Comparison of ENCODE assay signal across 16 cellular contexts in the genomic region with DNA sequence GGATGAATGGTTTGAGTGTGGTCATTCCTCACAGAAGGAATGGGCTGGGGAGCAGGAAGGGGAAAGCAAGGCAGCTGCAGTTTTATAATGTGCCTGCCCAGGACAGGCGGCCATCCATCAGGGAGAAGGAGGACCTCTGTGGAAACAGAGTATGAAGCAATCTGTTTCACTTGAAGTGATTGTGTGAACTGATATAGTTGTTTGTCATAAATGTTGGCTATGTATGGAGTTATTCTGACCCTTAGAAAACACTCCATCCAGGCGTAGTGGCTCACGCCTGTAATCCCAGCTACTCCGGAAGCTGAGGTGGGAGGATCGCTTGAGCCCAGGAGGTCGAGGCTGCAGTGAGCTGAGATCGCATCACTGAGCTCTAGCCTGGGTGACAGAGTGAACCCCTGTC. TPM values are rescaled to one million over a fixed set of nuclear protein-coding genes. Genes with fewer than 3 reads are reported as not detected.
A peak's percentile ranks its signal among the peaks of the same experiment; 100 is the strongest.
DNase-seq lines count a peak whose midpoint lies in the region; ATAC-seq and TF ChIP-seq lines count a peak whose summit lies in the region.
"Had no signal": no experiment of that assay in that cellular context is flagged by ENCODE, and none has a peak within 500 bp of the region (broad histone marks: within the 10 kb centered on the region; RNA-seq: fewer than 3 reads in every experiment).

No MANE protein-coding gene starts in this region.

- WGBS in trophoblast cell (ENCODE audit: extremely low coverage, insufficient coverage, insufficient read length) = no CpG with 5 or more reads among the region's 7 CpGs

- no peak overlapping the region; the same call in 1 of the 2 replicates for H3K4me2 ChIP-seq in GM23338
- H3K4me2 ChIP-seq in trophoblast cell (ENCODE audit: low read length) = no peak overlapping the region

- peak overlapping the region; percentile 24 for H3K14ac ChIP-seq in trophoblast cell (ENCODE audit: low read length)

- DNase-seq in CD14-positive monocyte (ENCODE audit: low spot score) (no peak), GM23338 (ENCODE audit: low spot score) (no peak), endothelial cell (ENCODE audit: low spot score) (no peak), trophoblast cell (peak; percentile 27 to 72), NCI-H1105 (lab: John Stamatoyannopoulos, UW) (no peak), NCI-H774 (lab: John Stamatoyannopoulos, UW) (no peak)
- no peak for DNase-seq in stimulated activated CD4-positive, alpha-beta T cell treated with anti-CD3 and anti-CD28 coated beads, Interleukin-4, amount 100 ng/mL, for 1 hour
- DNase-seq: CD8-positive, alpha-beta T cell; DMS79; NCI-H1417 treated with DMSO at 0.1 percent for 48 hours; NCI-H2081; NCI-H748 treated with DMSO at 0.1 percent for 48 hours; PC-3 had no signal

- TF ChIP-seq CTCF in CD14-positive monocyte (IDR thresholded peaks at IDR 0.05) (no peak), GM23338 (conservative IDR thresholded peaks at IDR 0.05; ENCODE audit: low read depth in 2 of 2) (no peak), endothelial cell (IDR thresholded peaks at IDR 0.05; ENCODE audit: unreplicated experiment) (no peak)

- H3K79me1 ChIP-seq in trophoblast cell (ENCODE audit: low read length) = peaks cover 1% of the 10 kb centered on the region

- H4K20me1 ChIP-seq in GM23338 (replicated peaks; ENCODE audit: insufficient read depth) = no peaks in the 10 kb centered on the region

- no peaks in the 10 kb centered on the region for H3K9me2 ChIP-seq in GM23338 (ENCODE audit: insufficient read depth)

- H3K79me2 ChIP-seq in GM23338 (replicated peaks; ENCODE audit: insufficient read depth) = no peaks in the 10 kb centered on the region
- H3K79me2 ChIP-seq in trophoblast cell (ENCODE audit: control insufficient read depth, insufficient read depth, low read length, poor library complexity) = no peaks in the 10 kb centered on the region

- H3K27me3 Mint-ChIP-seq in CD14-positive monocyte (ENCODE audit: low read depth in 3 of 3) (peaks cover 4 to 21% (median 5%) of the 10 kb centered on the region in 3 donors), GM23338 (ENCODE audit: insufficient read depth, low read depth, poor library complexity) (peaks cover 8% of the 10 kb centered on the region), endothelial cell (ENCODE audit: unreplicated experiment) (peaks cover 6% of the 10 kb centered on the region)

- no peaks in the 10 kb centered on the region for H3F3A ChIP-seq in GM23338 (replicated peaks; ENCODE audit: low read depth)

- H2BK12ac ChIP-seq in trophoblast cell (ENCODE audit: low read length) = peak overlapping the region; percentile 35

- H3K4me1 ChIP-seq in GM23338 (ENCODE audit: insufficient read depth) (peaks cover 10% of the 10 kb centered on the region; the same call in 1 of the 2 replicates), trophoblast cell (ENCODE audit: control insufficient read depth in 1 of 2, insufficient read depth in 2 of 2, low read length in 2 of 2) (peaks cover 0 to 1% of the 10 kb centered on the region in 2 experiments)

- H2AFZ ChIP-seq in GM23338 (peak overlapping the region; percentile 43; the same call in 1 of the 2 replicates), trophoblast cell (ENCODE audit: insufficient read depth, low read length, poor library complexity) (no peak overlapping the region)

- H4K91ac ChIP-seq in trophoblast cell (ENCODE audit: low read depth, low read length) = peak overlapping the region; percentile 26

- H3K27ac Mint-ChIP-seq in CD14-positive monocyte (peak overlapping the region in 6 of 7 donors; percentile 28 to 88 (median 58)), GM23338 (no peak overlapping the region), endothelial cell (ENCODE audit: unreplicated experiment) (peak overlapping the region; percentile 88)
- H3K27ac Mint-ChIP-seq: CD8-positive, alpha-beta T cell had no signal

- H3K27me3 ChIP-seq in GM23338 (ENCODE audit: insufficient read depth) (no peaks in the 10 kb centered on the region), trophoblast cell (ENCODE audit: insufficient read depth, low read length) (no peaks in the 10 kb centered on the region)
- H3K27me3 ChIP-seq: SJSA1 had no signal

- H3K36me3 ChIP-seq in GM23338 (ENCODE audit: insufficient read depth) (no peaks in the 10 kb centered on the region), trophoblast cell (ENCODE audit: control insufficient read depth in 1 of 2, insufficient read depth in 2 of 2, low read length in 2 of 2) (no peaks in the 10 kb centered on the region)
- H3K36me3 ChIP-seq: SJSA1 had no signal

- no peak overlapping the region for H3K23ac ChIP-seq in trophoblast cell (ENCODE audit: low read length)

- H2BK5ac ChIP-seq in trophoblast cell (ENCODE audit: low read depth, low read length, poor library complexity) = no peak overlapping the region

- no peak overlapping the region for H2BK120ac ChIP-seq in trophoblast cell (ENCODE audit: insufficient read depth, low read length, poor library complexity)

- no peak overlapping the region for H3K9ac ChIP-seq in trophoblast cell (ENCODE audit: low read length)

- H3K4ac ChIP-seq in trophoblast cell (ENCODE audit: low read depth, low read length) = no peak overlapping the region

- H3K36me3 Mint-ChIP-seq in CD14-positive monocyte (no peaks in the 10 kb centered on the region), GM23338 (ENCODE audit: low read depth) (no peaks in the 10 kb centered on the region), endothelial cell (ENCODE audit: low read depth, unreplicated experiment) (no peaks in the 10 kb centered on the region)
- H3K36me3 Mint-ChIP-seq: CD8-positive, alpha-beta T cell had no signal

- H4K8ac ChIP-seq in trophoblast cell (ENCODE audit: low read depth, low read length) = no peak overlapping the region

- no peak for ATAC-seq in GM23338
- ATAC-seq: CD8-positive, alpha-beta T cell; HCT116; PC-3 had no signal

- no peak overlapping the region for H3K4me3 ChIP-seq in GM23338
- no peak overlapping the region for H3K4me3 ChIP-seq in trophoblast cell (ENCODE audit: low read depth, low read length)
- H3K4me3 ChIP-seq: SJSA1 had no signal

- intact Hi-C loops in CD14-positive monocyte (cut with micrococcal nuclease) = loop anchor here in 1 of 2 donors (5.0 kb wide), 1 partner anchor 153 kb away; no protein-coding TSS in a partner anchor

- H2AK5ac ChIP-seq in trophoblast cell (ENCODE audit: low read length) = peak overlapping the region; percentile 77

- H3K18ac ChIP-seq in trophoblast cell (ENCODE audit: low read length) = no peak overlapping the region

- H3K9me3 Mint-ChIP-seq in CD14-positive monocyte (no peaks in the 10 kb centered on the region), GM23338 (no peaks in the 10 kb centered on the region), endothelial cell (ENCODE audit: unreplicated experiment) (no peaks in the 10 kb centered on the region)
- H3K9me3 Mint-ChIP-seq: CD8-positive, alpha-beta T cell had no signal

- H3K27ac ChIP-seq in GM23338 (ENCODE audit: low read depth) (no peak overlapping the region), trophoblast cell (ENCODE audit: low read depth, low read length) (no peak overlapping the region)
- H3K27ac ChIP-seq: HL-60, SJSA1 had no signal

- H3K4me3 Mint-ChIP-seq in CD14-positive monocyte (peak overlapping the region in 1 of 2 donors; percentile 30), GM23338 (no peak overlapping the region), endothelial cell (ENCODE audit: unreplicated experiment) (no peak overlapping the region)
- H3K4me3 Mint-ChIP-seq: CD8-positive, alpha-beta T cell had no signal

- H3K4me1 Mint-ChIP-seq in CD14-positive monocyte (peaks cover 23% of the 10 kb centered on the region), GM23338 (peaks cover 9% of the 10 kb centered on the region), endothelial cell (ENCODE audit: unreplicated experiment) (peaks cover 13% of the 10 kb centered on the region)

- peaks cover 2% of the 10 kb centered on the region for H3K9me3 ChIP-seq in trophoblast cell (ENCODE audit: insufficient read depth, low read depth, low read length)
- H3K9me3 ChIP-seq: SJSA1 had no signal

- H4K12ac ChIP-seq in trophoblast cell (ENCODE audit: low read depth, low read length) = no peak overlapping the region

TF ChIP-seq in GM23338, 12 proteins besides CTCF, POLR2A, EP300 and RAD21 (continues in another document):
- TF ChIP-seq ZNF331 (CRISPR knock-in tag; IDR thresholded peaks at IDR 0.05; ENCODE audit: low read depth) (no peak), STAT1 (IDR thresholded peaks at IDR 0.05; ENCODE audit: unreplicated experiment) (no peak), POLR2AphosphoS5 (IDR thresholded peaks at IDR 0.05; ENCODE audit: low read depth) (no peak), EZH2 (IDR thresholded peaks at IDR 0.05; ENCODE audit: low read depth, unreplicated experiment) (no peak)
- TF ChIP-seq, protein P1, sequence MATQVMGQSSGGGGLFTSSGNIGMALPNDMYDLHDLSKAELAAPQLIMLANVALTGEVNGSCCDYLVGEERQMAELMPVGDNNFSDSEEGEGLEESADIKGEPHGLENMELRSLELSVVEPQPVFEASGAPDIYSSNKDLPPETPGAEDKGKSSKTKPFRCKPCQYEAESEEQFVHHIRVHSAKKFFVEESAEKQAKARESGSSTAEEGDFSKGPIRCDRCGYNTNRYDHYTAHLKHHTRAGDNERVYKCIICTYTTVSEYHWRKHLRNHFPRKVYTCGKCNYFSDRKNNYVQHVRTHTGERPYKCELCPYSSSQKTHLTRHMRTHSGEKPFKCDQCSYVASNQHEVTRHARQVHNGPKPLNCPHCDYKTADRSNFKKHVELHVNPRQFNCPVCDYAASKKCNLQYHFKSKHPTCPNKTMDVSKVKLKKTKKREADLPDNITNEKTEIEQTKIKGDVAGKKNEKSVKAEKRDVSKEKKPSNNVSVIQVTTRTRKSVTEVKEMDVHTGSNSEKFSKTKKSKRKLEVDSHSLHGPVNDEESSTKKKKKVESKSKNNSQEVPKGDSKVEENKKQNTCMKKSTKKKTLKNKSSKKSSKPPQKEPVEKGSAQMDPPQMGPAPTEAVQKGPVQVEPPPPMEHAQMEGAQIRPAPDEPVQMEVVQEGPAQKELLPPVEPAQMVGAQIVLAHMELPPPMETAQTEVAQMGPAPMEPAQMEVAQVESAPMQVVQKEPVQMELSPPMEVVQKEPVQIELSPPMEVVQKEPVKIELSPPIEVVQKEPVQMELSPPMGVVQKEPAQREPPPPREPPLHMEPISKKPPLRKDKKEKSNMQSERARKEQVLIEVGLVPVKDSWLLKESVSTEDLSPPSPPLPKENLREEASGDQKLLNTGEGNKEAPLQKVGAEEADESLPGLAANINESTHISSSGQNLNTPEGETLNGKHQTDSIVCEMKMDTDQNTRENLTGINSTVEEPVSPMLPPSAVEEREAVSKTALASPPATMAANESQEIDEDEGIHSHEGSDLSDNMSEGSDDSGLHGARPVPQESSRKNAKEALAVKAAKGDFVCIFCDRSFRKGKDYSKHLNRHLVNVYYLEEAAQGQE (IDR thresholded peaks at IDR 0.05; ENCODE audit: unreplicated experiment) = no peak

RNA-seq across cellular contexts. Expression of a gene that starts 46.5 kb away (rescaled TPM):
- 10 to 100 TPM; 42.3 to 56.4 TPM for polyA plus RNA-seq in CD14-positive monocyte
- 22.0 and 27.6 TPM in 2 replicates for total RNA-seq in GM23338 (2014; rRNA removed; shearing (Covaris generic))
- polyA plus RNA-seq in GM23338 (2016; fragmentation: Nextera tagmentation; extraction: Ambion mirVana) = 58.8 and 60.7 TPM in 2 replicates
- total RNA-seq in endothelial cell (ENCODE audit: unreplicated experiment) = 25.6 TPM
- polyA plus RNA-seq in trophoblast cell (2013) = 18.4 and 19.1 TPM in 2 replicates

Comparison
In these comparisons a context has a peak if more than half of its experiments do, and no peak if none do; other contexts are left out.
1. DNase-seq: peak in trophoblast cell (2 of 2); none in CD14-positive monocyte (single experiment), GM23338 (single experiment), endothelial cell (single experiment), stimulated activated CD4-positive, alpha-beta T cell treated with anti-CD3 and anti-CD28 coated beads, Interleukin-4, amount 100 ng/mL, for 1 hour (single experiment), NCI-H1105 (single experiment) and NCI-H774 (single experiment).